Comparison of ENCODE assay signal across 10 cellular contexts in genomic region chr3:97940034-97940433, GRCh38. TPM values are rescaled to one million over a fixed set of nuclear protein-coding genes. Genes with fewer than 3 reads are reported as not detected.
DNase-seq lines count a peak whose midpoint lies in the region; ATAC-seq and TF ChIP-seq lines count a peak whose summit lies in the region.
"Had no signal": no experiment of that assay in that cellular context is flagged by ENCODE, and none has a peak within 500 bp of the region (broad histone marks: within the 10 kb centered on the region; RNA-seq: fewer than 3 reads in every experiment).

No MANE protein-coding gene starts in this region.

- H3K9me3 ChIP-seq in CD4-positive, CD25-positive, alpha-beta regulatory T cell (ENCODE audit: control insufficient read depth in 2 of 2, low read length in 2 of 2) = no peaks in the 10 kb centered on the region
- no peaks in the 10 kb centered on the region for H3K9me3 ChIP-seq in PC-9 (ENCODE audit: insufficient read depth, low read depth)

- no peak overlapping the region for H3K4me3 Mint-ChIP-seq in CD4-positive, CD25-positive, alpha-beta regulatory T cell
- H3K4me3 Mint-ChIP-seq in immature natural killer cell = no peak overlapping the region
- H3K4me3 Mint-ChIP-seq: activated CD4-positive, alpha-beta memory T cell treated with anti-CD3 and anti-CD28 coated beads, Interleukin-2, amount 10 ng/mL, durations not matched to agents 7 days and 5 days; stimulated activated naive CD8-positive, alpha-beta T cell treated with anti-CD3 and anti-CD28 coated beads, Interleukin-15, amount 100 ng/mL, for 72 hours had no signal

- no peaks in the 10 kb centered on the region for H3F3A ChIP-seq in PC-9 (ENCODE audit: insufficient read depth, low read depth)

- no peaks in the 10 kb centered on the region for H3K79me2 ChIP-seq in PC-9 (ENCODE audit: low read depth)

- H3K9me2 ChIP-seq in PC-9 (ENCODE audit: insufficient read depth) = no peaks in the 10 kb centered on the region

- H3K27ac ChIP-seq in CD4-positive, CD25-positive, alpha-beta regulatory T cell (ENCODE audit: insufficient read depth, low read length, poor library complexity, severe bottlenecking) = no peak overlapping the region
- no peak overlapping the region for H3K27ac ChIP-seq in PC-9

- peak in 2 of 3 donors; percentile 8 to 19 for DNase-seq in CD4-positive, CD25-positive, alpha-beta regulatory T cell
- peak; percentile 42 for DNase-seq in DMS153 (lab: John Stamatoyannopoulos, UW)
- DNase-seq in PC-9 = no peak
- DNase-seq in immature natural killer cell = peak in 2 of 3 donors; percentile 6 to 7
- no peak for DNase-seq in stimulated activated CD4-positive, alpha-beta T cell treated with anti-CD3 and anti-CD28 coated beads, Interleukin-2, amount 100 ng/mL, for 24 hours
- DNase-seq in T-helper 9 cell = no peak
- DNase-seq: activated CD4-positive, alpha-beta memory T cell treated with anti-CD3 and anti-CD28 coated beads, Interleukin-2, amount 10 ng/mL, durations not matched to agents 7 days and 5 days; activated naive CD4-positive, alpha-beta T cell treated with anti-CD3 and anti-CD28 coated beads, Interleukin-2, amount 50 U/mL, for 16 hours; stimulated activated naive CD8-positive, alpha-beta T cell treated with anti-CD3 and anti-CD28 coated beads, Interleukin-15, amount 100 ng/mL, for 72 hours had no signal

- peaks cover 7% of the 10 kb centered on the region for H3K36me3 ChIP-seq in CD4-positive, CD25-positive, alpha-beta regulatory T cell (ENCODE audit: control insufficient read depth, insufficient read depth, low read length)
- peaks cover 26% of the 10 kb centered on the region for H3K36me3 ChIP-seq in PC-9 (ENCODE audit: low read depth)

- peak overlapping the region in 1 of 3 donors; percentile 36 for H3K27ac Mint-ChIP-seq in CD4-positive, CD25-positive, alpha-beta regulatory T cell
- H3K27ac Mint-ChIP-seq in immature natural killer cell = no peak overlapping the region
- H3K27ac Mint-ChIP-seq: activated CD4-positive, alpha-beta memory T cell treated with anti-CD3 and anti-CD28 coated beads, Interleukin-2, amount 10 ng/mL, durations not matched to agents 7 days and 5 days; stimulated activated naive CD8-positive, alpha-beta T cell treated with anti-CD3 and anti-CD28 coated beads, Interleukin-15, amount 100 ng/mL, for 72 hours had no signal

- POLR2A ChIA-PET in PC-9 (lab: Charles Lee; ENCODE audit: unreplicated experiment) = interaction anchor here (0.6 kb wide), 1 partner anchor 82 kb away, joined by 3 read pairs; no protein-coding TSS in a partner anchor

- TF ChIP-seq CTCF in PC-9 (conservative IDR thresholded peaks at IDR 0.05) = 0 out of 2 replicates have a peak, but pooled peaks have one; percentile 31

- intact Hi-C loops in PC-9 (cut with micrococcal nuclease; ENCODE audit: unreplicated experiment) = loop anchor here (2.0 kb wide), 1 partner anchor 147 kb away; no protein-coding TSS in a partner anchor

- peaks cover 0 to 7% (median 3%) of the 10 kb centered on the region in 4 donors for H3K4me1 Mint-ChIP-seq in CD4-positive, CD25-positive, alpha-beta regulatory T cell
- H3K4me1 Mint-ChIP-seq in immature natural killer cell = no peaks in the 10 kb centered on the region

- BruUV-seq in PC-9 (replicated peaks; lab: Mats Ljungman, UMichigan) = no TSS peak

- peak in 1 of 2 donors; percentile 49 for ATAC-seq in CD4-positive, CD25-positive, alpha-beta regulatory T cell (ENCODE audit: low read depth in 2 of 2)
- ATAC-seq in GM21619 (IDR thresholded peaks at IDR 0.05; ENCODE audit: unreplicated experiment) = no peak
- ATAC-seq: stimulated activated naive CD8-positive, alpha-beta T cell treated with anti-CD3 and anti-CD28 coated beads, Interleukin-15, amount 100 ng/mL, for 72 hours had no signal

- H3K4me1 ChIP-seq in CD4-positive, CD25-positive, alpha-beta regulatory T cell (ENCODE audit: control insufficient read depth, insufficient read depth, low read length, poor library complexity, severe bottlenecking) = no peaks in the 10 kb centered on the region
- H3K4me1 ChIP-seq in PC-9 (replicated peaks; ENCODE audit: insufficient read depth) = no peaks in the 10 kb centered on the region

- CTCF ChIA-PET in PC-9 (lab: Charles Lee) = interaction anchor here (0.7 kb wide), 1 partner anchor 239 kb away, joined by 3 read pairs; no protein-coding TSS in a partner anchor

- H3K27me3 Mint-ChIP-seq in CD4-positive, CD25-positive, alpha-beta regulatory T cell = no peaks in the 10 kb centered on the region
- no peaks in the 10 kb centered on the region for H3K27me3 Mint-ChIP-seq in immature natural killer cell (ENCODE audit: low read depth in 3 of 3)
- H3K27me3 Mint-ChIP-seq: activated CD4-positive, alpha-beta memory T cell treated with anti-CD3 and anti-CD28 coated beads, Interleukin-2, amount 10 ng/mL, durations not matched to agents 7 days and 5 days; stimulated activated naive CD8-positive, alpha-beta T cell treated with anti-CD3 and anti-CD28 coated beads, Interleukin-15, amount 100 ng/mL, for 72 hours had no signal

- no peaks in the 10 kb centered on the region for H4K20me1 ChIP-seq in PC-9 (ENCODE audit: insufficient read depth)

- H3K9me3 Mint-ChIP-seq in CD4-positive, CD25-positive, alpha-beta regulatory T cell = no peaks in the 10 kb centered on the region
- H3K9me3 Mint-ChIP-seq in immature natural killer cell = no peaks in the 10 kb centered on the region
- H3K9me3 Mint-ChIP-seq: activated CD4-positive, alpha-beta memory T cell treated with anti-CD3 and anti-CD28 coated beads, Interleukin-2, amount 10 ng/mL, durations not matched to agents 7 days and 5 days; stimulated activated naive CD8-positive, alpha-beta T cell treated with anti-CD3 and anti-CD28 coated beads, Interleukin-15, amount 100 ng/mL, for 72 hours had no signal

- H3K4me2 ChIP-seq in PC-9 = no peak overlapping the region

- H3K27me3 ChIP-seq in CD4-positive, CD25-positive, alpha-beta regulatory T cell (ENCODE audit: control insufficient read depth, insufficient read depth, low read length) = no peaks in the 10 kb centered on the region
- H3K27me3 ChIP-seq in PC-9 (ENCODE audit: insufficient read depth, low read depth) = no peaks in the 10 kb centered on the region

- no peak overlapping the region for H2AFZ ChIP-seq in PC-9

- peaks cover 17% of the 10 kb centered on the region for H3K36me3 Mint-ChIP-seq in CD4-positive, CD25-positive, alpha-beta regulatory T cell
- peaks cover 7 to 17% (median 14%) of the 10 kb centered on the region in 3 donors for H3K36me3 Mint-ChIP-seq in immature natural killer cell

- H3K4me3 ChIP-seq in CD4-positive, CD25-positive, alpha-beta regulatory T cell (ENCODE audit: low read depth, low read length) = no peak overlapping the region
- H3K4me3 ChIP-seq in PC-9 = no peak overlapping the region

RNA-seq across cellular contexts. Expression of gene RIOX2, which starts 32.2 kb away (rescaled TPM):
- 21.8 TPM for total RNA-seq in CD4-positive, CD25-positive, alpha-beta regulatory T cell
- 10 to 100 TPM; 26.0 to 32.2 (median 29.6) TPM for polyA plus RNA-seq in CD4-positive, CD25-positive, alpha-beta regulatory T cell
- 28.3 and 33.1 TPM in 2 replicates for total RNA-seq in PC-9 (2021)
- 10 to 100 TPM; 12.3 to 18.8 (median 16.8) TPM for polyA plus RNA-seq in immature natural killer cell

Comparison
In these comparisons a context has a peak if more than half of its experiments do, and no peak if none do; other contexts are left out.
1. DNase-seq: peak in CD4-positive, CD25-positive, alpha-beta regulatory T cell (2 of 3), DMS153 (single experiment) and immature natural killer cell (2 of 3); none in PC-9 (0 of 2), stimulated activated CD4-positive, alpha-beta T cell treated with anti-CD3 and anti-CD28 coated beads, Interleukin-2, amount 100 ng/mL, for 24 hours (0 of 2) and T-helper 9 cell (single experiment).